13 cellular contexts compared by ENCODE assay signal in the genomic region with DNA sequence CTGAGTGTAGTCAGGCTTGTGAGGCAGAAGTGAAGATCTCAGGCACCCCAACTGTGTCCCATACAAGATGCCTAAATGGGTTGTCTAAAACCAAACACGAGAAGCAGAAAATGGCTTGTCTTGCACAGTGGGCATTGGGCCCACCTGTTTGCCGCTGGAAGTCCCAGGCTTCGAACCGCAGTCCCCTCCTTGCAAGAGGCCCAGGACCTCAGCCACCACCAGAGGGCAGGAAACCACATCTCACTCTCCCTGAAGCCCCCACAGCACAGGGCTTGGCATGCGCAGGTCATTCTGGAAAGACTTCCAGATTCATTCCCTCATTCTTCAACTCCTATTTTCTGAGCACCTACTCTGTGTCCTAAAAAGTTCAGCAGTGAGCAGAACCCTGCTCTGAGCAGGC.
A peak's percentile ranks its signal among the peaks of the same experiment; 100 is the strongest.
DNase-seq lines count a peak whose midpoint lies in the region; ATAC-seq and TF ChIP-seq lines count a peak whose summit lies in the region.
"Had no signal": no experiment of that assay in that cellular context is flagged by ENCODE, and none has a peak within 500 bp of the region (broad histone marks: within the 10 kb centered on the region; RNA-seq: fewer than 3 reads in every experiment).

No MANE protein-coding gene starts in this region.

- H3K27ac ChIP-seq in GM23338 (ENCODE audit: low read depth) (no peak overlapping the region), SU-DHL-6 (ENCODE audit: low read depth, low read length) (no peak overlapping the region), esophagus squamous epithelium (no peak overlapping the region)

- H3K36me3 Mint-ChIP-seq in GM23338 (ENCODE audit: low read depth), result no peaks in the 10 kb centered on the region
- H3K36me3 Mint-ChIP-seq: IgD-negative memory B cell had no signal

- no peaks in the 10 kb centered on the region for H3K27me3 Mint-ChIP-seq in GM23338 (ENCODE audit: insufficient read depth, low read depth, poor library complexity)
- H3K27me3 Mint-ChIP-seq: IgD-negative memory B cell had no signal

- TF ChIP-seq CTCF in BJ (IDR thresholded peaks at IDR 0.05; ENCODE audit: insufficient read depth, low read depth, low read length) (0 out of 2 replicates have a peak, but pooled peaks have one; percentile 20), GM23338 (conservative IDR thresholded peaks at IDR 0.05; ENCODE audit: low read depth in 2 of 2) (peak; percentile 75 to 78), SU-DHL-6 (IDR thresholded peaks at IDR 0.05; ENCODE audit: insufficient read depth, low read length, poor library complexity, severe bottlenecking) (peak; percentile 34), esophagus squamous epithelium (IDR thresholded peaks at IDR 0.05) (no peak)

- POLR2A ChIA-PET in BJ (lab: Charles Lee), result no interaction called here

- no peaks in the 10 kb centered on the region for H3K27me3 ChIP-seq in BJ (ENCODE audit: control insufficient read depth, insufficient read depth, low read length)
- no peaks in the 10 kb centered on the region for H3K27me3 ChIP-seq in GM23338 (ENCODE audit: insufficient read depth)
- no peaks in the 10 kb centered on the region for H3K27me3 ChIP-seq in SU-DHL-6 (ENCODE audit: low read length)
- H3K27me3 ChIP-seq in esophagus squamous epithelium, result no peaks in the 10 kb centered on the region
- H3K27me3 ChIP-seq in MG63, result no peaks in the 10 kb centered on the region

- H2AFZ ChIP-seq in GM23338, result peak overlapping the region; percentile 82; the same call in 1 of the 2 replicates
- no peak overlapping the region for H2AFZ ChIP-seq in SU-DHL-6 (ENCODE audit: low read depth, low read length, severe bottlenecking)

- 77% methylated on average over 5 of the region's 5 CpGs; no CpG with 5 or more reads in 1 of the 2 donors for WGBS in esophagus squamous epithelium, 2 donors

- no peaks in the 10 kb centered on the region for H3K36me3 ChIP-seq in BJ (ENCODE audit: control insufficient read depth, insufficient read depth, low read length)
- no peaks in the 10 kb centered on the region for H3K36me3 ChIP-seq in GM23338 (ENCODE audit: insufficient read depth)
- H3K36me3 ChIP-seq in SU-DHL-6 (ENCODE audit: low read length), result no peaks in the 10 kb centered on the region
- no peaks in the 10 kb centered on the region for H3K36me3 ChIP-seq in esophagus squamous epithelium
- no peaks in the 10 kb centered on the region for H3K36me3 ChIP-seq in MG63

- H3K9me3 ChIP-seq in SU-DHL-6 (ENCODE audit: insufficient read depth, low read length) (no peaks in the 10 kb centered on the region), esophagus squamous epithelium (peaks cover 0 to 5% (median 0%) of the 10 kb centered on the region in 3 donors), MG63 (no peaks in the 10 kb centered on the region)

- no peak overlapping the region for H3K4me3 ChIP-seq in BJ (ENCODE audit: low read depth, low read length)
- H3K4me3 ChIP-seq in GM23338, result no peak overlapping the region
- H3K4me3 ChIP-seq in SU-DHL-6 (ENCODE audit: insufficient read depth, low read length, poor library complexity, severe bottlenecking), result no peak overlapping the region
- H3K4me3 ChIP-seq in esophagus squamous epithelium, result no peak overlapping the region
- H3K4me3 ChIP-seq in MG63, result no peak overlapping the region

- H3K27ac Mint-ChIP-seq in GM23338, result no peak overlapping the region
- H3K27ac Mint-ChIP-seq: T-helper 1 cell treated with Interleukin-12 subunit alpha and Interleukin-12 subunit beta and Interleukin-4 antibody, amounts not matched to agents 30 μg/mL and 1 μg/mL, for 36 hours had no signal

- H3K9me3 Mint-ChIP-seq in GM23338, result no peaks in the 10 kb centered on the region
- H3K9me3 Mint-ChIP-seq: T-helper 1 cell treated with Interleukin-12 subunit alpha and Interleukin-12 subunit beta and Interleukin-4 antibody, amounts not matched to agents 30 μg/mL and 1 μg/mL, for 36 hours had no signal

- no peak for TF ChIP-seq POLR2A in esophagus squamous epithelium (IDR thresholded peaks at IDR 0.05)

- intact Hi-C loops in esophagus squamous epithelium (cut with DNase I), result no loop called here

- DNase-seq in BJ (ENCODE audit: low read depth) (no peak), GM23338 (ENCODE audit: low spot score) (peak; percentile 86), iPS DF 19.7 (ENCODE audit: low read depth, low spot score) (peak; percentile 23), esophagus squamous epithelium (lab: John Stamatoyannopoulos, UW) (no peak), MG63 (no peak)
- no peak for DNase-seq in effector CD8-positive, alpha-beta T cell (lab: John Stamatoyannopoulos, UW)
- DNase-seq: left colon; NCI-H748 treated with DMSO at 0.1 percent for 48 hours; stimulated activated CD4-positive, alpha-beta T cell treated with anti-CD3 and anti-CD28 coated beads, Interleukin-4, amount 100 ng/mL, for 4 hours had no signal

- CTCF ChIA-PET in BJ (lab: Yijun Ruan, JAX), result interaction anchor here (0.7 kb wide), 1 partner anchor 24 kb away, joined by 3 read pairs; no protein-coding TSS in a partner anchor

- H3F3A ChIP-seq in GM23338 (replicated peaks; ENCODE audit: low read depth), result no peaks in the 10 kb centered on the region
- H3F3A ChIP-seq in SU-DHL-6 (ENCODE audit: insufficient read depth), result no peaks in the 10 kb centered on the region

- no peak overlapping the region for H3K9ac ChIP-seq in SU-DHL-6 (ENCODE audit: low read length)

- H4K20me1 ChIP-seq in GM23338 (replicated peaks; ENCODE audit: insufficient read depth) (no peaks in the 10 kb centered on the region), SU-DHL-6 (ENCODE audit: low read depth, low read length) (no peaks in the 10 kb centered on the region)

- H3K4me1 ChIP-seq in GM23338 (ENCODE audit: insufficient read depth) (0 out of 2 replicates have a peak, but pooled peaks cover 4% of the 10 kb centered on the region), esophagus squamous epithelium (no peaks in the 10 kb centered on the region)

- H3K79me2 ChIP-seq in GM23338 (replicated peaks; ENCODE audit: insufficient read depth), result no peaks in the 10 kb centered on the region
- H3K79me2 ChIP-seq in SU-DHL-6 (ENCODE audit: insufficient read depth, low read length), result no peaks in the 10 kb centered on the region

- H3K4me3 Mint-ChIP-seq in GM23338, result no peak overlapping the region
- H3K4me3 Mint-ChIP-seq: IgD-negative memory B cell; T-helper 1 cell treated with Interleukin-12 subunit alpha and Interleukin-12 subunit beta and Interleukin-4 antibody, amounts not matched to agents 30 μg/mL and 1 μg/mL, for 36 hours had no signal

- H3K4me1 Mint-ChIP-seq in GM23338, result peaks cover 13% of the 10 kb centered on the region
- H3K4me1 Mint-ChIP-seq: IgD-negative memory B cell had no signal

- H3K9me2 ChIP-seq in GM23338 (ENCODE audit: insufficient read depth) (no peaks in the 10 kb centered on the region), SU-DHL-6 (replicated peaks; ENCODE audit: insufficient read depth, low read length) (no peaks in the 10 kb centered on the region)

- peak; percentile 93 for ATAC-seq in GM23338
- ATAC-seq in GM21515 (IDR thresholded peaks at IDR 0.05; ENCODE audit: unreplicated experiment), result no peak
- ATAC-seq: left colon had no signal

- H3K4me2 ChIP-seq in GM23338, result no peak overlapping the region
- H3K4me2 ChIP-seq in SU-DHL-6 (ENCODE audit: low read depth, low read length, poor library complexity, severe bottlenecking), result no peak overlapping the region

TF ChIP-seq in GM23338, 12 proteins besides CTCF, POLR2A, EP300 and RAD21 (continues in another document):
- TF ChIP-seq JUNB (IDR thresholded peaks at IDR 0.05; ENCODE audit: unreplicated experiment) (no peak), EZH2 (IDR thresholded peaks at IDR 0.05; ENCODE audit: low read depth, unreplicated experiment) (no peak), ZNF331 (CRISPR knock-in tag; IDR thresholded peaks at IDR 0.05; ENCODE audit: low read depth) (no peak), NANOG (IDR thresholded peaks at IDR 0.05; ENCODE audit: borderline replicate concordance) (no peak), ZNF114 (CRISPR knock-in tag; IDR thresholded peaks at IDR 0.05) (no peak), POLR2AphosphoS5 (IDR thresholded peaks at IDR 0.05; ENCODE audit: low read depth) (no peak), CREB1 (CRISPR knock-in tag; IDR thresholded peaks at IDR 0.05; ENCODE audit: low read depth) (no peak), EZH2phosphoT487 (IDR thresholded peaks at IDR 0.05; ENCODE audit: unreplicated experiment) (no peak)
- TF ChIP-seq, protein P1, sequence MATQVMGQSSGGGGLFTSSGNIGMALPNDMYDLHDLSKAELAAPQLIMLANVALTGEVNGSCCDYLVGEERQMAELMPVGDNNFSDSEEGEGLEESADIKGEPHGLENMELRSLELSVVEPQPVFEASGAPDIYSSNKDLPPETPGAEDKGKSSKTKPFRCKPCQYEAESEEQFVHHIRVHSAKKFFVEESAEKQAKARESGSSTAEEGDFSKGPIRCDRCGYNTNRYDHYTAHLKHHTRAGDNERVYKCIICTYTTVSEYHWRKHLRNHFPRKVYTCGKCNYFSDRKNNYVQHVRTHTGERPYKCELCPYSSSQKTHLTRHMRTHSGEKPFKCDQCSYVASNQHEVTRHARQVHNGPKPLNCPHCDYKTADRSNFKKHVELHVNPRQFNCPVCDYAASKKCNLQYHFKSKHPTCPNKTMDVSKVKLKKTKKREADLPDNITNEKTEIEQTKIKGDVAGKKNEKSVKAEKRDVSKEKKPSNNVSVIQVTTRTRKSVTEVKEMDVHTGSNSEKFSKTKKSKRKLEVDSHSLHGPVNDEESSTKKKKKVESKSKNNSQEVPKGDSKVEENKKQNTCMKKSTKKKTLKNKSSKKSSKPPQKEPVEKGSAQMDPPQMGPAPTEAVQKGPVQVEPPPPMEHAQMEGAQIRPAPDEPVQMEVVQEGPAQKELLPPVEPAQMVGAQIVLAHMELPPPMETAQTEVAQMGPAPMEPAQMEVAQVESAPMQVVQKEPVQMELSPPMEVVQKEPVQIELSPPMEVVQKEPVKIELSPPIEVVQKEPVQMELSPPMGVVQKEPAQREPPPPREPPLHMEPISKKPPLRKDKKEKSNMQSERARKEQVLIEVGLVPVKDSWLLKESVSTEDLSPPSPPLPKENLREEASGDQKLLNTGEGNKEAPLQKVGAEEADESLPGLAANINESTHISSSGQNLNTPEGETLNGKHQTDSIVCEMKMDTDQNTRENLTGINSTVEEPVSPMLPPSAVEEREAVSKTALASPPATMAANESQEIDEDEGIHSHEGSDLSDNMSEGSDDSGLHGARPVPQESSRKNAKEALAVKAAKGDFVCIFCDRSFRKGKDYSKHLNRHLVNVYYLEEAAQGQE (IDR thresholded peaks at IDR 0.05; ENCODE audit: unreplicated experiment), result no peak
- TF ChIP-seq, protein P2, sequence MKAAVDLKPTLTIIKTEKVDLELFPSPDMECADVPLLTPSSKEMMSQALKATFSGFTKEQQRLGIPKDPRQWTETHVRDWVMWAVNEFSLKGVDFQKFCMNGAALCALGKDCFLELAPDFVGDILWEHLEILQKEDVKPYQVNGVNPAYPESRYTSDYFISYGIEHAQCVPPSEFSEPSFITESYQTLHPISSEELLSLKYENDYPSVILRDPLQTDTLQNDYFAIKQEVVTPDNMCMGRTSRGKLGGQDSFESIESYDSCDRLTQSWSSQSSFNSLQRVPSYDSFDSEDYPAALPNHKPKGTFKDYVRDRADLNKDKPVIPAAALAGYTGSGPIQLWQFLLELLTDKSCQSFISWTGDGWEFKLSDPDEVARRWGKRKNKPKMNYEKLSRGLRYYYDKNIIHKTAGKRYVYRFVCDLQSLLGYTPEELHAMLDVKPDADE (IDR thresholded peaks at IDR 0.05), result no peak

Comparison
In these comparisons a context has a peak if more than half of its experiments do, and no peak if none do; other contexts are left out.
1. DNase-seq: peak in GM23338 (single experiment) and iPS DF 19.7 (single experiment); none in BJ (single experiment), esophagus squamous epithelium (single experiment), MG63 (single experiment) and effector CD8-positive, alpha-beta T cell (single experiment).
2. CTCF ChIP-seq: peak in BJ (single experiment), GM23338 (2 of 2) and SU-DHL-6 (single experiment); none in esophagus squamous epithelium (0 of 6).